9 cellular contexts compared by ENCODE assay signal in genomic region chr22:22210375-22210774, GRCh38. TPM values are rescaled to one million over a fixed set of nuclear protein-coding genes. Genes with fewer than 3 reads are reported as not detected.
DNase-seq lines count a peak whose midpoint lies in the region; ATAC-seq and TF ChIP-seq lines count a peak whose summit lies in the region.
"Had no signal": no experiment of that assay in that cellular context is flagged by ENCODE, and none has a peak within 500 bp of the region (broad histone marks: within the 10 kb centered on the region; RNA-seq: fewer than 3 reads in every experiment).

No MANE protein-coding gene starts in this region.

- H3K9me3 ChIP-seq in HAP-1 = no peaks in the 10 kb centered on the region
- no peaks in the 10 kb centered on the region for H3K9me3 ChIP-seq in vagina
- H3K9me3 ChIP-seq: body of pancreas had no signal

- TF ChIP-seq POLR2A in vagina (IDR thresholded peaks at IDR 0.05) = no peak

- no peak overlapping the region for H3K27ac ChIP-seq in vagina
- H3K27ac ChIP-seq: body of pancreas had no signal

- H3K4me1 ChIP-seq in HAP-1 = no peaks in the 10 kb centered on the region
- no peaks in the 10 kb centered on the region for H3K4me1 ChIP-seq in vagina
- H3K4me1 ChIP-seq: body of pancreas had no signal

- peaks cover 19% of the 10 kb centered on the region for H3K27me3 ChIP-seq in HAP-1 (ENCODE audit: low read depth)
- H3K27me3 ChIP-seq in vagina = no peaks in the 10 kb centered on the region
- H3K27me3 ChIP-seq: body of pancreas had no signal

- intact Hi-C loops in vagina (cut with DNase I) = no loop called here

- DNase-seq in dermis microvascular lymphatic vessel endothelial cell (ENCODE audit: low read depth in 2 of 2) = peak; percentile 9 to 74
- DNase-seq in stimulated activated CD8-positive, alpha-beta memory T cell treated with anti-CD3 and anti-CD28 coated beads, Interleukin-15, amount 100 ng/mL, for 48 hours (ENCODE audit: low read depth in 2 of 2) = peak; percentile 63 to 75
- no peak for DNase-seq in NCI-H1930 (lab: John Stamatoyannopoulos, UW)
- DNase-seq in HAP-1 (ENCODE audit: low spot score in 2 of 2) = no peak
- DNase-seq in vagina (ENCODE audit: extremely low spot score in 2 of 2) = no peak

- in situ Hi-C loops in HAP-1 (cut with MboI; ENCODE audit: low sequenced_read_pairs) = loop anchor here (10.0 kb wide), 1 partner anchor 144 kb away; no protein-coding TSS in a partner anchor

- TF ChIP-seq CTCF in vagina (IDR thresholded peaks at IDR 0.05) = no peak

- H3K4me3 ChIP-seq in HAP-1 (no peak overlapping the region), vagina (no peak overlapping the region)
- H3K4me3 ChIP-seq: body of pancreas had no signal

- ATAC-seq in GM21423 (IDR thresholded peaks at IDR 0.05; ENCODE audit: unreplicated experiment) (peak; percentile 40), HG03135 (IDR thresholded peaks at IDR 0.05; ENCODE audit: unreplicated experiment) (no peak)
- peak; percentile 91 to 94 for ATAC-seq in activated CD4-positive, CD25-positive, alpha-beta regulatory T cell treated with anti-CD3 and anti-CD28 coated beads, Interleukin-2, amount 50 U/mL, for 24 hours
- ATAC-seq: body of pancreas had no signal

- H3K36me3 ChIP-seq in HAP-1 (replicated peaks) (no peaks in the 10 kb centered on the region), vagina (no peaks in the 10 kb centered on the region)

RNA-seq across cellular contexts. Expression of gene VPREB1, which starts 34.2 kb away (rescaled TPM):
- not detected in 2 replicates for total RNA-seq in dermis microvascular lymphatic vessel endothelial cell
- total RNA-seq in vagina = not detected
- total RNA-seq: body of pancreas had no signal

Comparison
In these comparisons a context has a peak if more than half of its experiments do, and no peak if none do; other contexts are left out.
1. DNase-seq: peak in dermis microvascular lymphatic vessel endothelial cell (2 of 2) and stimulated activated CD8-positive, alpha-beta memory T cell treated with anti-CD3 and anti-CD28 coated beads, Interleukin-15, amount 100 ng/mL, for 48 hours (2 of 2); none in NCI-H1930 (0 of 2), HAP-1 (0 of 2) and vagina (0 of 2).